Comparison of ENCODE assay signal across 15 cellular contexts in genomic region chr14:101191086-101191881, GRCh38.
"Had no signal": no experiment of that assay in that cellular context is flagged by ENCODE, and none has a peak within 500 bp of the region (broad histone marks: within the 10 kb centered on the region; RNA-seq: fewer than 3 reads in every experiment).

No MANE protein-coding gene starts in this region.

- H3K27ac Mint-ChIP-seq: activated CD4-positive, alpha-beta T cell treated with anti-CD3 and anti-CD28 coated beads, Interleukin-2, amount 10 ng/mL, durations not matched to agents 7 days and 5 days; activated naive CD4-positive, alpha-beta T cell treated with anti-CD3 and anti-CD28 coated beads, Interleukin-2, amount 50 U/mL, for 24 hours; mesothelial cell of epicardium; T-helper 2 cell treated with Interferon-gamma antibody and Interleukin-4, amounts not matched to agents 5 μg/mL and 100 μg/mL, for 36 hours had no signal

- DNase-seq: activated CD4-positive, alpha-beta T cell treated with anti-CD3 and anti-CD28 coated beads, Interleukin-2, amount 10 ng/mL, durations not matched to agents 7 days and 5 days; activated effector memory CD4-positive, alpha-beta T cell treated with anti-CD3 and anti-CD28 coated beads, Interleukin-2, amount 50 U/mL, for 16 hours; activated T-cell treated with anti-CD3 and anti-CD28 coated beads, Interleukin-2, amount 50 U/mL, for 4 hours; foreskin fibroblast; lower lobe of right lung; stimulated activated CD4-positive, alpha-beta T cell treated with anti-CD3 and anti-CD28 coated beads, Interleukin-4, amount 100 ng/mL, for 24 hours; stimulated activated naive CD4-positive, alpha-beta T cell treated with Interleukin-2 at 50 U/mL for 16 hours; trophoblast cell had no signal

- H3K4me1 Mint-ChIP-seq: activated CD4-positive, alpha-beta T cell treated with anti-CD3 and anti-CD28 coated beads, Interleukin-2, amount 10 ng/mL, durations not matched to agents 7 days and 5 days; activated naive CD4-positive, alpha-beta T cell treated with anti-CD3 and anti-CD28 coated beads, Interleukin-2, amount 50 U/mL, for 24 hours; mesothelial cell of epicardium had no signal

- H3K9me3 Mint-ChIP-seq: activated CD4-positive, alpha-beta T cell treated with anti-CD3 and anti-CD28 coated beads, Interleukin-2, amount 10 ng/mL, durations not matched to agents 7 days and 5 days; activated naive CD4-positive, alpha-beta T cell treated with anti-CD3 and anti-CD28 coated beads, Interleukin-2, amount 50 U/mL, for 24 hours; activated T-cell treated with anti-CD3 and anti-CD28 coated beads, Interleukin-2, amount 50 U/mL, for 4 hours; mesothelial cell of epicardium; T-helper 2 cell treated with Interferon-gamma antibody and Interleukin-4, amounts not matched to agents 5 μg/mL and 100 μg/mL, for 36 hours had no signal

- H3K4me3 ChIP-seq: adrenal gland, cardiac muscle cell, lower lobe of right lung, skin epidermis had no signal

- H3K9me3 ChIP-seq: adrenal gland, lower lobe of right lung had no signal

- H3K36me3 ChIP-seq: adrenal gland, cardiac muscle cell, lower lobe of right lung had no signal

- H3K27ac ChIP-seq: adrenal gland, cardiac muscle cell, lower lobe of right lung, parathyroid adenoma, skin epidermis had no signal

- H3K9ac ChIP-seq: parathyroid adenoma had no signal

- H3K4me1 ChIP-seq: adrenal gland, lower lobe of right lung, parathyroid adenoma had no signal

- H3K36me3 Mint-ChIP-seq: activated naive CD4-positive, alpha-beta T cell treated with anti-CD3 and anti-CD28 coated beads, Interleukin-2, amount 50 U/mL, for 24 hours; mesothelial cell of epicardium had no signal

- ATAC-seq: activated T-cell treated with anti-CD3 and anti-CD28 coated beads, Interleukin-2, amount 50 U/mL, for 4 hours; lower lobe of right lung had no signal

- H3K27me3 Mint-ChIP-seq: activated CD4-positive, alpha-beta T cell treated with anti-CD3 and anti-CD28 coated beads, Interleukin-2, amount 10 ng/mL, durations not matched to agents 7 days and 5 days; activated naive CD4-positive, alpha-beta T cell treated with anti-CD3 and anti-CD28 coated beads, Interleukin-2, amount 50 U/mL, for 24 hours had no signal

- H3K4me3 Mint-ChIP-seq: activated CD4-positive, alpha-beta T cell treated with anti-CD3 and anti-CD28 coated beads, Interleukin-2, amount 10 ng/mL, durations not matched to agents 7 days and 5 days; activated naive CD4-positive, alpha-beta T cell treated with anti-CD3 and anti-CD28 coated beads, Interleukin-2, amount 50 U/mL, for 24 hours; activated T-cell treated with anti-CD3 and anti-CD28 coated beads, Interleukin-2, amount 50 U/mL, for 4 hours; mesothelial cell of epicardium; T-helper 2 cell treated with Interferon-gamma antibody and Interleukin-4, amounts not matched to agents 5 μg/mL and 100 μg/mL, for 36 hours had no signal
